15 cellular contexts compared by ENCODE assay signal in the genomic region with DNA sequence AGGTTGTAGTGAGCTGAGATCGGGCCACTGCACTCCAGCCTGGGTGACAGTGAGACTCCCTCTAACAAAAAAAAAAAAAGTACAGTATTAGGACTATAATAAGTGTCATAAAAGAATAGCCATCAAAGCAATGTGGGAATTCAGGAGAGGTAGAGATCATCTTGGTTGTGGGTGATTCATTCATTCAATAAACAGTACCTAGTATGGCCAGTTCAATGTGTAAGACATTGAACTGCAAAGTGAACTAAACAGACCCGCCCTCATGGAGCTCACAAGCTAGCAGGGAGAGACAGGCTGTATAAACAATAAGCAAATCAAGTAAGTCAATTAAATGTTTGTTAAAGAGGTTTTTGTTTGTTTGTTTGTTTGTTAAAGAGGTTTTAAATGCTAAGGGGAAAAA.
DNase-seq lines count a peak whose midpoint lies in the region; ATAC-seq and TF ChIP-seq lines count a peak whose summit lies in the region.
"Had no signal": no experiment of that assay in that cellular context is flagged by ENCODE, and none has a peak within 500 bp of the region (broad histone marks: within the 10 kb centered on the region; RNA-seq: fewer than 3 reads in every experiment).

No MANE protein-coding gene starts in this region.

- H3K27ac ChIP-seq in RWPE2 (ENCODE audit: poor library complexity, severe bottlenecking), result no peak overlapping the region

- H3K27me3 Mint-ChIP-seq in type B pancreatic cell, result peaks cover 4% of the 10 kb centered on the region
- peaks cover 8% of the 10 kb centered on the region for H3K27me3 Mint-ChIP-seq in activated CD8-positive, alpha-beta memory T cell treated with anti-CD3 and anti-CD28 coated beads, Interleukin-2, amount 10 ng/mL, durations not matched to agents 7 days and 5 days

- H3K4me1 Mint-ChIP-seq in type B pancreatic cell (ENCODE audit: unreplicated experiment), result peaks cover 31% of the 10 kb centered on the region
- peaks cover 5% of the 10 kb centered on the region for H3K4me1 Mint-ChIP-seq in activated CD8-positive, alpha-beta memory T cell treated with anti-CD3 and anti-CD28 coated beads, Interleukin-2, amount 10 ng/mL, durations not matched to agents 7 days and 5 days
- H3K4me1 Mint-ChIP-seq: B cell had no signal

- H3K4me3 Mint-ChIP-seq in type B pancreatic cell, result no peak overlapping the region
- no peak overlapping the region for H3K4me3 Mint-ChIP-seq in activated CD8-positive, alpha-beta memory T cell treated with anti-CD3 and anti-CD28 coated beads, Interleukin-2, amount 10 ng/mL, durations not matched to agents 7 days and 5 days
- H3K4me3 Mint-ChIP-seq: B cell; CD4-positive, alpha-beta T cell; GM23338 had no signal

- CTCF ChIA-PET in activated CD8-positive, alpha-beta memory T cell treated with anti-CD3 and anti-CD28 coated beads, Interleukin-2, amount 10 ng/mL, durations not matched to agents 7 days and 5 days (lab: Charles Lee), result no interaction called here

- 0 out of 3 replicates have a peak, but pooled peaks have one; percentile 26 for ATAC-seq in RWPE2 (ENCODE audit: low read depth)
- ATAC-seq in esophagus mucosa, result peak; percentile 41
- ATAC-seq in HG03432 (IDR thresholded peaks at IDR 0.05; ENCODE audit: unreplicated experiment), result no peak
- no peak for ATAC-seq in activated CD8-positive, alpha-beta memory T cell treated with anti-CD3 and anti-CD28 coated beads, Interleukin-2, amount 10 ng/mL, durations not matched to agents 7 days and 5 days
- ATAC-seq: GM23338 had no signal

- DNase-seq in M059J (ENCODE audit: low read depth) (peak; percentile 63), RWPE2 (ENCODE audit: low spot score) (no peak), type B pancreatic cell (ENCODE audit: extremely low spot score, unreplicated experiment) (no peak), NCI-H2107 treated with DMSO at 0.1 percent for 48 hours (lab: John Stamatoyannopoulos, UW; ENCODE audit: unreplicated experiment) (no peak)
- DNase-seq in activated CD8-positive, alpha-beta memory T cell treated with anti-CD3 and anti-CD28 coated beads, Interleukin-2, amount 10 ng/mL, durations not matched to agents 7 days and 5 days, result no peak
- DNase-seq: C1 segment of cervical spinal cord; Calu3; CD4-positive, alpha-beta T cell; DMS 273 treated with DMSO at 0.1 percent for 48 hours; DMS79; H7 had no signal

- H3K27me3 ChIP-seq in RWPE2 (ENCODE audit: insufficient read depth, poor library complexity, severe bottlenecking), result no peaks in the 10 kb centered on the region

- peaks cover 2% of the 10 kb centered on the region for H3K36me3 Mint-ChIP-seq in type B pancreatic cell
- H3K36me3 Mint-ChIP-seq in activated CD8-positive, alpha-beta memory T cell treated with anti-CD3 and anti-CD28 coated beads, Interleukin-2, amount 10 ng/mL, durations not matched to agents 7 days and 5 days, result no peaks in the 10 kb centered on the region

- no peaks in the 10 kb centered on the region for H3K36me3 ChIP-seq in RWPE2 (ENCODE audit: low read depth)

- H3K27ac Mint-ChIP-seq in type B pancreatic cell, result peak overlapping the region; percentile 6
- H3K27ac Mint-ChIP-seq in activated CD8-positive, alpha-beta memory T cell treated with anti-CD3 and anti-CD28 coated beads, Interleukin-2, amount 10 ng/mL, durations not matched to agents 7 days and 5 days, result no peak overlapping the region
- H3K27ac Mint-ChIP-seq: B cell; CD4-positive, alpha-beta T cell; GM23338 had no signal

- no peak for TF ChIP-seq CTCF in RWPE2 (IDR thresholded peaks at IDR 0.05; ENCODE audit: poor library complexity, severe bottlenecking)
- TF ChIP-seq CTCF in type B pancreatic cell (conservative IDR thresholded peaks at IDR 0.05), result no peak

- no peaks in the 10 kb centered on the region for H3K9me3 ChIP-seq in RWPE2 (ENCODE audit: severe bottlenecking)

- H3K4me3 ChIP-seq in RWPE2 (ENCODE audit: severe bottlenecking), result no peak overlapping the region
- H3K4me3 ChIP-seq: GM23338 had no signal

- H3K9me3 Mint-ChIP-seq in type B pancreatic cell, result peaks cover 14% of the 10 kb centered on the region
- H3K9me3 Mint-ChIP-seq in activated CD8-positive, alpha-beta memory T cell treated with anti-CD3 and anti-CD28 coated beads, Interleukin-2, amount 10 ng/mL, durations not matched to agents 7 days and 5 days (ENCODE audit: low read depth), result no peaks in the 10 kb centered on the region
- H3K9me3 Mint-ChIP-seq: CD4-positive, alpha-beta T cell; GM23338 had no signal

- peaks cover 56% of the 10 kb centered on the region for H3K4me1 ChIP-seq in RWPE2 (ENCODE audit: insufficient read depth, poor library complexity, severe bottlenecking)

Comparison
In these comparisons a context has a peak if more than half of its experiments do, and no peak if none do; other contexts are left out.
1. ATAC-seq: peak in RWPE2 (single experiment) and esophagus mucosa (single experiment); none in HG03432 (single experiment) and activated CD8-positive, alpha-beta memory T cell treated with anti-CD3 and anti-CD28 coated beads, Interleukin-2, amount 10 ng/mL, durations not matched to agents 7 days and 5 days (single experiment).